8 cellular contexts compared by ENCODE assay signal in genomic region chrX:71282514-71283408, GRCh38. TPM values are rescaled to one million over a fixed set of nuclear protein-coding genes. Genes with fewer than 3 reads are reported as not detected.
DNase-seq lines count a peak whose midpoint lies in the region; ATAC-seq and TF ChIP-seq lines count a peak whose summit lies in the region.

No MANE protein-coding gene starts in this region.

- H3K27ac Mint-ChIP-seq in activated naive CD8-positive, alpha-beta T cell, result peak overlapping the region; percentile 100

- peaks cover 40% of the 10 kb centered on the region for H3K79me2 ChIP-seq in smooth muscle cell (ENCODE audit: low read depth)

- intact Hi-C loops in right cardiac atrium (cut with DNase I), result no loop called here

- 22% methylated on average over 17 of the region's 17 CpGs for WGBS in right cardiac atrium
- 57% methylated on average over 15 of the region's 17 CpGs for WGBS in smooth muscle cell (ENCODE audit: low lambda C conversion rate)

- no peaks in the 10 kb centered on the region for H3K27me3 ChIP-seq in right cardiac atrium (ENCODE audit: control insufficient read depth, insufficient read depth)
- no peaks in the 10 kb centered on the region for H3K27me3 ChIP-seq in smooth muscle cell (ENCODE audit: low read depth)

- H3F3A ChIP-seq in smooth muscle cell (ENCODE audit: low read depth), result no peaks in the 10 kb centered on the region

- H3K36me3 Mint-ChIP-seq in activated naive CD8-positive, alpha-beta T cell, result peaks cover 7% of the 10 kb centered on the region

- TF ChIP-seq CTCF in smooth muscle cell (IDR thresholded peaks at IDR 0.05; ENCODE audit: borderline replicate concordance, insufficient read depth, poor library complexity, severe bottlenecking), result no peak

- no peaks in the 10 kb centered on the region for H3K36me3 ChIP-seq in smooth muscle cell (ENCODE audit: low read depth)

- H3K9ac ChIP-seq in smooth muscle cell (ENCODE audit: low read depth), result peak overlapping the region; percentile 96

- ATAC-seq in HG02759 (IDR thresholded peaks at IDR 0.05; ENCODE audit: unreplicated experiment) (peak; percentile 43), right cardiac atrium (peak; percentile 85 to 86)

- no peaks in the 10 kb centered on the region for H3K9me3 ChIP-seq in right cardiac atrium (ENCODE audit: control insufficient read depth, low read length)
- H3K9me3 ChIP-seq in smooth muscle cell (replicated peaks; ENCODE audit: low read depth), result no peaks in the 10 kb centered on the region

- peak overlapping the region; percentile 98 for H3K4me3 Mint-ChIP-seq in activated naive CD8-positive, alpha-beta T cell

- H3K9me3 Mint-ChIP-seq in activated naive CD8-positive, alpha-beta T cell (ENCODE audit: low read depth), result no peaks in the 10 kb centered on the region

- peak overlapping the region; percentile 77 for H3K4me2 ChIP-seq in smooth muscle cell

- H3K27ac ChIP-seq in right cardiac atrium (ENCODE audit: low read length) (peak overlapping the region; percentile 93), smooth muscle cell (ENCODE audit: low read depth) (peak overlapping the region; percentile 94)

- H3K4me1 Mint-ChIP-seq in activated naive CD8-positive, alpha-beta T cell (ENCODE audit: low read depth), result peaks cover 16% of the 10 kb centered on the region

- H2AFZ ChIP-seq in smooth muscle cell (ENCODE audit: low read depth), result peak overlapping the region; percentile 38

- DNase-seq in NCI-H1417 (lab: John Stamatoyannopoulos, UW) (peak in 2 of 3 experiments; percentile 72 to 85), NCI-H1417 treated with DMSO at 0.1 percent for 48 hours (lab: John Stamatoyannopoulos, UW) (no peak), NOMO-1 treated with DMSO at 0.1 percent for 48 hours (lab: John Stamatoyannopoulos, UW; ENCODE audit: unreplicated experiment) (peak; percentile 72), right cardiac atrium (no peak), smooth muscle cell (lab: John Stamatoyannopoulos, UW; ENCODE audit: unreplicated experiment) (no peak), HPDE6-E6E7 (ENCODE audit: extremely low spot score) (no peak)

- peaks cover 40% of the 10 kb centered on the region for H4K20me1 ChIP-seq in smooth muscle cell (ENCODE audit: low read depth)

- H3K4me3 ChIP-seq in right cardiac atrium (ENCODE audit: low read length), result peak overlapping the region; percentile 72
- H3K4me3 ChIP-seq in smooth muscle cell, result peak overlapping the region; percentile 82

- H3K4me1 ChIP-seq in right cardiac atrium (ENCODE audit: control insufficient read depth, insufficient read depth, low read length) (no peaks in the 10 kb centered on the region), smooth muscle cell (ENCODE audit: low read depth) (peaks cover 17% of the 10 kb centered on the region)

- no peaks in the 10 kb centered on the region for H3K27me3 Mint-ChIP-seq in activated naive CD8-positive, alpha-beta T cell

RNA-seq across cellular contexts. Expression of gene NONO, which starts 0.7 kb away (rescaled TPM):
- total RNA-seq in right cardiac atrium (100 to 1,000 TPM; 124 to 157 (median 135) TPM), smooth muscle cell (255 and 256 TPM in 2 replicates)
- polyA plus RNA-seq in right cardiac atrium (61.9 TPM), smooth muscle cell (174 and 192 TPM in 2 replicates)

RNA-seq across cellular contexts. Expression of gene ITGB1BP2, which starts 18.8 kb away (rescaled TPM):
- 100 to 1,000 TPM; 113 to 174 (median 125) TPM for total RNA-seq in right cardiac atrium
- 186 TPM for polyA plus RNA-seq in right cardiac atrium
- total RNA-seq in smooth muscle cell, result 2.0 and 3.1 TPM in 2 replicates
- 0.96 TPM in 1 of 2 replicates, not detected in the other for polyA plus RNA-seq in smooth muscle cell

RNA-seq across cellular contexts. Expression of gene ZMYM3, which starts 28.8 kb away (rescaled TPM):
- total RNA-seq in right cardiac atrium, result 10 to 100 TPM; 13.0 to 24.2 (median 18.4) TPM
- 6.9 TPM for polyA plus RNA-seq in right cardiac atrium
- 26.9 and 29.5 TPM in 2 replicates for total RNA-seq in smooth muscle cell
- 9.0 and 10.5 TPM in 2 replicates for polyA plus RNA-seq in smooth muscle cell

RNA-seq across cellular contexts. Expression of gene GJB1, which starts 59.7 kb away (rescaled TPM):
- total RNA-seq in right cardiac atrium (not detected), smooth muscle cell (not detected in 2 replicates)
- polyA plus RNA-seq in right cardiac atrium (0.11 TPM), smooth muscle cell (not detected in 2 replicates)

Comparison
In these comparisons a context has a peak if more than half of its experiments do, and no peak if none do; other contexts are left out.
1. DNase-seq: peak in NCI-H1417 (2 of 3) and NOMO-1 treated with DMSO at 0.1 percent for 48 hours (single experiment); none in NCI-H1417 treated with DMSO at 0.1 percent for 48 hours (single experiment), right cardiac atrium (0 of 3), smooth muscle cell (single experiment) and HPDE6-E6E7 (single experiment).
2. RNA of gene ITGB1BP2, which starts 18.8 kb away (total RNA-seq): 113 to 174 TPM in right cardiac atrium; 2.0 to 3.1 TPM in smooth muscle cell; every median in the first group is over 10 times any median in the second.